1 cellular context compared by ENCODE assay signal in the genomic region with DNA sequence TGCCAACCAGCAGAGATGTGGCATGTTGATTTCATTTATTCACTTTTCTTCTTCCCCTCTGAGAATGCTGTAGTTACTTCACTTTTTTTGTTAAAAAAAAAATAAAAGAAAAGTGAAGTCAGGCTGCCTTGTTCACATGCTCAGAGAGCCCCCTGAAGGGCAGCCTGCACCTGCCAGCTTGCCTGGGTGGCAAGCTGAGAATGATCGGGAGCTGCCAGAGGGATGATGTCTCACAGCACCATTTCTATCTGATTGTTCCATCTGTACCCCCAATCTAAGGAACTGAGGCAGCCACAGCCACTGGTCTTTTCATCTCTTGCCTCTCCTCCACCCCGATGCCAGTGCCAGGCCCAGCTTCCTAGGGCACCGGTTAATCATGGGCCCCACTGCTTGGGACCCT.
TF ChIP-seq lines count a peak whose summit lies in the region.

No MANE protein-coding gene starts in this region.

TF ChIP-seq in H1, 55 proteins besides CTCF, POLR2A, EP300 and RAD21 (continued from another document):
- TF ChIP-seq SRF (IDR thresholded peaks at IDR 0.05; ENCODE audit: low read depth, low read length) (no peak), CHD7 (IDR thresholded peaks at IDR 0.05; ENCODE audit: insufficient replicate concordance, low read length) (no peak), HDAC6 (IDR thresholded peaks at IDR 0.05; ENCODE audit: low read depth, low read length) (no peak), RNF2 (IDR thresholded peaks at IDR 0.05; ENCODE audit: borderline replicate concordance, low read depth, low read length, missing control alignments, poor library complexity, severe bottlenecking) (no peak), GTF2F1 (IDR thresholded peaks at IDR 0.05; ENCODE audit: borderline replicate concordance, low read depth, low read length) (no peak), CREB1 (IDR thresholded peaks at IDR 0.05) (no peak), CBX5 (IDR thresholded peaks at IDR 0.05; ENCODE audit: low read depth, low read length) (no peak), SUZ12 (IDR thresholded peaks at IDR 0.05; ENCODE audit: low read length) (no peak), BRCA1 (IDR thresholded peaks at IDR 0.05; ENCODE audit: low read depth, low read length) (no peak)
